Comparison of ENCODE assay signal across 18 cellular contexts in the genomic region with DNA sequence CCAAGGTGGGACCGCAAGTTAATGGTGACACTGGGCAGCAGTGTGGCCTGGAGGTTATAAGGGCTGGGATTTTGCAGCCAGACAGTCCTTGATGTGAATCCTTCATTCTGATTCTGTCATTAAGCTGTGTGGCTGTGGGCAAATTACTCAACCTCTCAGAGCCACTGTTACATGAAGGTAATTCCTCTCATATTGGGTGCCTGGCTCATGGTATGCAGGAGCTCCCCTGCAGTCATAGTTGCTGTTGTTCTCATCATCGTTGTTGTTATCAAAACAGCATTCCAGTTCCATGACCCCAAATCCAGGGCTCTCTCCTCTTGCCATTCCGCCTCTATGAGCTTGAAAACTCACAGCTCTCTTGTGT. TPM values are rescaled to one million over a fixed set of nuclear protein-coding genes. Genes with fewer than 3 reads are reported as not detected.
A peak's percentile ranks its signal among the peaks of the same experiment; 100 is the strongest.
DNase-seq lines count a peak whose midpoint lies in the region; ATAC-seq and TF ChIP-seq lines count a peak whose summit lies in the region.
"Had no signal": no experiment of that assay in that cellular context is flagged by ENCODE, and none has a peak within 500 bp of the region (broad histone marks: within the 10 kb centered on the region; RNA-seq: fewer than 3 reads in every experiment).

No MANE protein-coding gene starts in this region.

- no peaks in the 10 kb centered on the region for H3K27me3 Mint-ChIP-seq in natural killer cell (ENCODE audit: low read depth in 2 of 2)
- no peaks in the 10 kb centered on the region for H3K27me3 Mint-ChIP-seq in natural killer cell treated with Interleukin-12 subunit alpha and Interleukin-12 subunit beta and Interleukin-15 and Interleukin-18, amount 100 ng/mL, for 72 hours
- peaks cover 5% of the 10 kb centered on the region for H3K27me3 Mint-ChIP-seq in nephron (ENCODE audit: low read depth)
- H3K27me3 Mint-ChIP-seq: activated naive CD8-positive, alpha-beta T cell treated with anti-CD3 and anti-CD28 coated beads, Interleukin-2, amount 10 ng/mL, durations not matched to agents 7 days and 5 days had no signal

- H3K27ac Mint-ChIP-seq in natural killer cell (peak overlapping the region; percentile 94 to 96), nephron (peak overlapping the region in 1 of 3 experiments; percentile 90)
- H3K27ac Mint-ChIP-seq in natural killer cell treated with Interleukin-12 subunit alpha and Interleukin-12 subunit beta and Interleukin-15 and Interleukin-18, amount 100 ng/mL, for 72 hours: peak overlapping the region in 1 of 2 donors; percentile 29
- H3K27ac Mint-ChIP-seq: activated naive CD8-positive, alpha-beta T cell treated with anti-CD3 and anti-CD28 coated beads, Interleukin-2, amount 10 ng/mL, durations not matched to agents 7 days and 5 days had no signal

- no peak for DNase-seq in natural killer cell
- no peak for DNase-seq in natural killer cell treated with Interleukin-12 subunit alpha and Interleukin-12 subunit beta and Interleukin-15 and Interleukin-18, amount 100 ng/mL, for 72 hours (ENCODE audit: low spot score)
- peak; percentile 31 for DNase-seq in choroid plexus epithelial cell (ENCODE audit: low read depth)
- DNase-seq in right cardiac atrium: no peak
- DNase-seq in COLO829 (ENCODE audit: low spot score): no peak
- DNase-seq: activated CD8-positive, alpha-beta memory T cell treated with anti-CD3 and anti-CD28 coated beads for 24 hours; activated naive CD8-positive, alpha-beta T cell treated with anti-CD3 and anti-CD28 coated beads, Interleukin-2, amount 10 ng/mL, durations not matched to agents 7 days and 5 days; hypothalamus; stimulated activated naive CD4-positive, alpha-beta T cell; transverse colon had no signal

- H3K9me3 ChIP-seq in right cardiac atrium (ENCODE audit: control insufficient read depth, low read length): no peaks in the 10 kb centered on the region
- H3K9me3 ChIP-seq: A549, transverse colon had no signal

- intact Hi-C loops in natural killer cell (cut with micrococcal nuclease): no loop called here
- intact Hi-C loops in right cardiac atrium (cut with DNase I): no loop called here

- WGBS in right cardiac atrium: 55% methylated on average over 3 of the region's 3 CpGs

- H3K4me3 Mint-ChIP-seq in natural killer cell (peak overlapping the region; percentile 60), nephron (peak overlapping the region; percentile 85 to 90 (median 86))
- H3K4me3 Mint-ChIP-seq in natural killer cell treated with Interleukin-12 subunit alpha and Interleukin-12 subunit beta and Interleukin-15 and Interleukin-18, amount 100 ng/mL, for 72 hours: no peak overlapping the region
- H3K4me3 Mint-ChIP-seq: activated naive CD8-positive, alpha-beta T cell treated with anti-CD3 and anti-CD28 coated beads, Interleukin-2, amount 10 ng/mL, durations not matched to agents 7 days and 5 days had no signal

- no peaks in the 10 kb centered on the region for H3K4me1 ChIP-seq in right cardiac atrium (ENCODE audit: control insufficient read depth, insufficient read depth, low read length)

- H3K4me3 ChIP-seq in choroid plexus epithelial cell (ENCODE audit: low read depth, low read length): no peak overlapping the region
- no peak overlapping the region for H3K4me3 ChIP-seq in right cardiac atrium (ENCODE audit: low read length)
- H3K4me3 ChIP-seq: A549, smooth muscle cell, transverse colon had no signal

- peaks cover 31 to 45% of the 10 kb centered on the region in 2 donors for H3K4me1 Mint-ChIP-seq in natural killer cell
- H3K4me1 Mint-ChIP-seq in natural killer cell treated with Interleukin-12 subunit alpha and Interleukin-12 subunit beta and Interleukin-15 and Interleukin-18, amount 100 ng/mL, for 72 hours (ENCODE audit: low read depth in 2 of 2): peaks cover 21 to 37% of the 10 kb centered on the region in 2 donors
- peaks cover 29% of the 10 kb centered on the region for H3K4me1 Mint-ChIP-seq in nephron

- no peak for ATAC-seq in natural killer cell
- ATAC-seq in natural killer cell treated with Interleukin-12 subunit alpha and Interleukin-12 subunit beta and Interleukin-15 and Interleukin-18, amount 100 ng/mL, for 72 hours: no peak
- no peak for ATAC-seq in right cardiac atrium
- ATAC-seq in GM21390 (IDR thresholded peaks at IDR 0.05; ENCODE audit: unreplicated experiment): no peak
- ATAC-seq in HG03520 (IDR thresholded peaks at IDR 0.05; ENCODE audit: unreplicated experiment): no peak
- ATAC-seq: A549 had no signal

- no peaks in the 10 kb centered on the region for H3K9me3 Mint-ChIP-seq in natural killer cell
- H3K9me3 Mint-ChIP-seq in natural killer cell treated with Interleukin-12 subunit alpha and Interleukin-12 subunit beta and Interleukin-15 and Interleukin-18, amount 100 ng/mL, for 72 hours: no peaks in the 10 kb centered on the region
- no peaks in the 10 kb centered on the region for H3K9me3 Mint-ChIP-seq in nephron
- H3K9me3 Mint-ChIP-seq: activated naive CD8-positive, alpha-beta T cell treated with anti-CD3 and anti-CD28 coated beads, Interleukin-2, amount 10 ng/mL, durations not matched to agents 7 days and 5 days had no signal

- H3K27ac ChIP-seq in right cardiac atrium (ENCODE audit: low read length): no peak overlapping the region
- H3K27ac ChIP-seq: A549 had no signal

- no peaks in the 10 kb centered on the region for H3K27me3 ChIP-seq in right cardiac atrium (ENCODE audit: control insufficient read depth, insufficient read depth)
- H3K27me3 ChIP-seq: transverse colon had no signal

- TF ChIP-seq CTCF in natural killer cell (IDR thresholded peaks at IDR 0.05) (no peak), choroid plexus epithelial cell (conservative IDR thresholded peaks at IDR 0.05; ENCODE audit: low read depth, low read length) (no peak), nephron (IDR thresholded peaks at IDR 0.05; ENCODE audit: unreplicated experiment in 3 of 3) (no peak)

- H3K36me3 Mint-ChIP-seq in natural killer cell: no peaks in the 10 kb centered on the region
- H3K36me3 Mint-ChIP-seq in natural killer cell treated with Interleukin-12 subunit alpha and Interleukin-12 subunit beta and Interleukin-15 and Interleukin-18, amount 100 ng/mL, for 72 hours: no peaks in the 10 kb centered on the region
- H3K36me3 Mint-ChIP-seq in nephron (ENCODE audit: low read depth): peaks cover 6% of the 10 kb centered on the region

RNA-seq across cellular contexts. Expression of a gene that starts 1.5 kb away (rescaled TPM):
- total RNA-seq in natural killer cell (1 to 10 TPM; 1.7 to 2.9 (median 2.6) TPM), right cardiac atrium (1 to 10 TPM; 1.1 to 2.7 (median 1.6) TPM)
- 1 to 10 TPM; 2.1 to 2.7 TPM for total RNA-seq in natural killer cell treated with Interleukin-12 subunit alpha and Interleukin-12 subunit beta and Interleukin-15 and Interleukin-18, amount 100 ng/mL, for 72 hours
- polyA plus RNA-seq in right cardiac atrium: 0.59 TPM

RNA-seq across cellular contexts. Expression of a gene that starts 5.0 kb away (rescaled TPM):
- 1 to 10 TPM; 1.4 to 4.9 (median 1.4) TPM for total RNA-seq in natural killer cell
- total RNA-seq in natural killer cell treated with Interleukin-12 subunit alpha and Interleukin-12 subunit beta and Interleukin-15 and Interleukin-18, amount 100 ng/mL, for 72 hours: not detected
- total RNA-seq in right cardiac atrium: not detected
- polyA plus RNA-seq in right cardiac atrium: 0.75 TPM
- total RNA-seq: cardiac septum, Daoy, HT-29, smooth muscle cell had no signal

RNA-seq across cellular contexts. Expression of a gene that starts 33.5 kb away (rescaled TPM):
- 100 to 1,000 TPM; 166 to 186 (median 167) TPM for total RNA-seq in natural killer cell
- total RNA-seq in natural killer cell treated with Interleukin-12 subunit alpha and Interleukin-12 subunit beta and Interleukin-15 and Interleukin-18, amount 100 ng/mL, for 72 hours: 10 to 100 TPM; 55.4 to 65.8 TPM
- 10 to 100 TPM; 35.4 to 48.0 (median 36.6) TPM for total RNA-seq in right cardiac atrium
- polyA plus RNA-seq in right cardiac atrium: 18.3 TPM
